ENCODE assay signal across 1 cellular context in genomic region chr2:73984203-73984921, GRCh38.
TF ChIP-seq lines count a peak whose summit lies in the region.

TSS of gene TET3 (plus strand) at chr2:73984910. CDS start at chr2:73986404, 1,494 bp downstream.

TF ChIP-seq in HepG2, 621 proteins besides CTCF, POLR2A, EP300 and RAD21 (continued from another document and continues in another):
- TF ChIP-seq, protein P1, sequence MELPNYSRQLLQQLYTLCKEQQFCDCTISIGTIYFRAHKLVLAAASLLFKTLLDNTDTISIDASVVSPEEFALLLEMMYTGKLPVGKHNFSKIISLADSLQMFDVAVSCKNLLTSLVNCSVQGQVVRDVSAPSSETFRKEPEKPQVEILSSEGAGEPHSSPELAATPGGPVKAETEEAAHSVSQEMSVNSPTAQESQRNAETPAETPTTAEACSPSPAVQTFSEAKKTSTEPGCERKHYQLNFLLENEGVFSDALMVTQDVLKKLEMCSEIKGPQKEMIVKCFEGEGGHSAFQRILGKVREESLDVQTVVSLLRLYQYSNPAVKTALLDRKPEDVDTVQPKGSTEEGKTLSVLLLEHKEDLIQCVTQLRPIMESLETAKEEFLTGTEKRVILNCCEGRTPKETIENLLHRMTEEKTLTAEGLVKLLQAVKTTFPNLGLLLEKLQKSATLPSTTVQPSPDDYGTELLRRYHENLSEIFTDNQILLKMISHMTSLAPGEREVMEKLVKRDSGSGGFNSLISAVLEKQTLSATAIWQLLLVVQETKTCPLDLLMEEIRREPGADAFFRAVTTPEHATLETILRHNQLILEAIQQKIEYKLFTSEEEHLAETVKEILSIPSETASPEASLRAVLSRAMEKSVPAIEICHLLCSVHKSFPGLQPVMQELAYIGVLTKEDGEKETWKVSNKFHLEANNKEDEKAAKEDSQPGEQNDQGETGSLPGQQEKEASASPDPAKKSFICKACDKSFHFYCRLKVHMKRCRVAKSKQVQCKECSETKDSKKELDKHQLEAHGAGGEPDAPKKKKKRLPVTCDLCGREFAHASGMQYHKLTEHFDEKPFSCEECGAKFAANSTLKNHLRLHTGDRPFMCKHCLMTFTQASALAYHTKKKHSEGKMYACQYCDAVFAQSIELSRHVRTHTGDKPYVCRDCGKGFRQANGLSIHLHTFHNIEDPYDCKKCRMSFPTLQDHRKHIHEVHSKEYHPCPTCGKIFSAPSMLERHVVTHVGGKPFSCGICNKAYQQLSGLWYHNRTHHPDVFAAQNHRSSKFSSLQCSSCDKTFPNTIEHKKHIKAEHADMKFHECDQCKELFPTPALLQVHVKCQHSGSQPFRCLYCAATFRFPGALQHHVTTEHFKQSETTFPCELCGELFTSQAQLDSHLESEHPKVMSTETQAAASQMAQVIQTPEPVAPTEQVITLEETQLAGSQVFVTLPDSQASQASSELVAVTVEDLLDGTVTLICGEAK (IDR thresholded peaks at IDR 0.05), result no peak
- TF ChIP-seq, protein P1 (CRISPR knock-in tag; IDR thresholded peaks at IDR 0.05), result no peak; the same call in none of the 2 replicates
- TF ChIP-seq HES4 (CRISPR knock-in tag; IDR thresholded peaks at IDR 0.05; ENCODE audit: borderline replicate concordance), result peak; percentile 28; the same call in 1 of the 2 replicates
- TF ChIP-seq PCBP2 (optimal IDR thresholded peaks at IDR 0.05; ENCODE audit: low read depth, low read length, poor library complexity, severe bottlenecking), result no peak
- peak; percentile 59; the same call in 1 of the 2 replicates for TF ChIP-seq PHF8 (CRISPR knock-in tag; IDR thresholded peaks at IDR 0.05)
- no peak for TF ChIP-seq TCF7L2 (IDR thresholded peaks at IDR 0.05; ENCODE audit: low read depth, low read length)
- TF ChIP-seq RFXAP (CRISPR knock-in tag; IDR thresholded peaks at IDR 0.05; ENCODE audit: borderline replicate concordance), result peak; percentile 58; the same call in 1 of the 2 replicates
- TF ChIP-seq ZC3H13 (CRISPR knock-in tag; IDR thresholded peaks at IDR 0.05), result peak; percentile 76; the same call in 1 of the 2 replicates
- TF ChIP-seq, protein P2, sequence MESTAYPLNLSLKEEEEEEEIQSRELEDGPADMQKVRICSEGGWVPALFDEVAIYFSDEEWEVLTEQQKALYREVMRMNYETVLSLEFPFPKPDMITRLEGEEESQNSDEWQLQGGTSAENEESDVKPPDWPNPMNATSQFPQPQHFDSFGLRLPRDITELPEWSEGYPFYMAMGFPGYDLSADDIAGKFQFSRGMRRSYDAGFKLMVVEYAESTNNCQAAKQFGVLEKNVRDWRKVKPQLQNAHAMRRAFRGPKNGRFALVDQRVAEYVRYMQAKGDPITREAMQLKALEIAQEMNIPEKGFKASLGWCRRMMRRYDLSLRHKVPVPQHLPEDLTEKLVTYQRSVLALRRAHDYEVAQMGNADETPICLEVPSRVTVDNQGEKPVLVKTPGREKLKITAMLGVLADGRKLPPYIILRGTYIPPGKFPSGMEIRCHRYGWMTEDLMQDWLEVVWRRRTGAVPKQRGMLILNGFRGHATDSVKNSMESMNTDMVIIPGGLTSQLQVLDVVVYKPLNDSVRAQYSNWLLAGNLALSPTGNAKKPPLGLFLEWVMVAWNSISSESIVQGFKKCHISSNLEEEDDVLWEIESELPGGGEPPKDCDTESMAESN (CRISPR knock-in tag; conservative IDR thresholded peaks at IDR 0.05), result 0 out of 2 replicates have a peak, but pooled peaks have one; percentile 24
- TF ChIP-seq SMARCE1 (IDR thresholded peaks at IDR 0.05; ENCODE audit: borderline replicate concordance), result no peak
- no peak for TF ChIP-seq ZNF143 (CRISPR knock-in tag; IDR thresholded peaks at IDR 0.05)
- peak; percentile 65; the same call in 1 of the 2 replicates for TF ChIP-seq HOXA5 (CRISPR knock-in tag; IDR thresholded peaks at IDR 0.05)
- TF ChIP-seq ZMAT3 (CRISPR knock-in tag; conservative IDR thresholded peaks at IDR 0.05), result 0 out of 2 replicates have a peak, but pooled peaks have one; percentile 8
- no peak for TF ChIP-seq ZNF331 (CRISPR knock-in tag; IDR thresholded peaks at IDR 0.05)
- peak; percentile 28 for TF ChIP-seq HOXA3 (CRISPR knock-in tag; IDR thresholded peaks at IDR 0.05)
- TF ChIP-seq ZNF720 (CRISPR knock-in tag; IDR thresholded peaks at IDR 0.05), result no peak
- no peak for TF ChIP-seq ZNF337 (CRISPR knock-in tag; IDR thresholded peaks at IDR 0.05; ENCODE audit: borderline replicate concordance, low read depth)
- peak; percentile 10; the same call in 1 of the 2 replicates for TF ChIP-seq ZC3H4 (CRISPR knock-in tag; IDR thresholded peaks at IDR 0.05; ENCODE audit: borderline replicate concordance)
- peak; percentile 27; the same call in 1 of the 2 replicates for TF ChIP-seq GATAD2A (CRISPR knock-in tag; IDR thresholded peaks at IDR 0.05)
- no peak for TF ChIP-seq ATM (IDR thresholded peaks at IDR 0.05; ENCODE audit: borderline replicate concordance)
- TF ChIP-seq, protein P3, sequence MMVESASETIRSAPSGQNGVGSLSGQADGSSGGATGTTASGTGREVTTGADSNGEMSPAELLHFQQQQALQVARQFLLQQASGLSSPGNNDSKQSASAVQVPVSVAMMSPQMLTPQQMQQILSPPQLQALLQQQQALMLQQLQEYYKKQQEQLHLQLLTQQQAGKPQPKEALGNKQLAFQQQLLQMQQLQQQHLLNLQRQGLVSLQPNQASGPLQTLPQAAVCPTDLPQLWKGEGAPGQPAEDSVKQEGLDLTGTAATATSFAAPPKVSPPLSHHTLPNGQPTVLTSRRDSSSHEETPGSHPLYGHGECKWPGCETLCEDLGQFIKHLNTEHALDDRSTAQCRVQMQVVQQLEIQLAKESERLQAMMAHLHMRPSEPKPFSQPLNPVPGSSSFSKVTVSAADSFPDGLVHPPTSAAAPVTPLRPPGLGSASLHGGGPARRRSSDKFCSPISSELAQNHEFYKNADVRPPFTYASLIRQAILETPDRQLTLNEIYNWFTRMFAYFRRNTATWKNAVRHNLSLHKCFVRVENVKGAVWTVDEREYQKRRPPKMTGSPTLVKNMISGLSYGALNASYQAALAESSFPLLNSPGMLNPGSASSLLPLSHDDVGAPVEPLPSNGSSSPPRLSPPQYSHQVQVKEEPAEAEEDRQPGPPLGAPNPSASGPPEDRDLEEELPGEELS (CRISPR knock-in tag; IDR thresholded peaks at IDR 0.05), result peak; percentile 53; the same call in 1 of the 2 replicates
- no peak for TF ChIP-seq PRMT3 (CRISPR knock-in tag; IDR thresholded peaks at IDR 0.05; ENCODE audit: borderline replicate concordance, low read depth)
- no peak for TF ChIP-seq PPARG (CRISPR knock-in tag; conservative IDR thresholded peaks at IDR 0.05)
- no peak for TF ChIP-seq ZSCAN29 (CRISPR knock-in tag; conservative IDR thresholded peaks at IDR 0.05)
- no peak for TF ChIP-seq SMARCC2 (IDR thresholded peaks at IDR 0.05)
- TF ChIP-seq NR3C1 (CRISPR knock-in tag; IDR thresholded peaks at IDR 0.05), result no peak
- TF ChIP-seq, protein P4, sequence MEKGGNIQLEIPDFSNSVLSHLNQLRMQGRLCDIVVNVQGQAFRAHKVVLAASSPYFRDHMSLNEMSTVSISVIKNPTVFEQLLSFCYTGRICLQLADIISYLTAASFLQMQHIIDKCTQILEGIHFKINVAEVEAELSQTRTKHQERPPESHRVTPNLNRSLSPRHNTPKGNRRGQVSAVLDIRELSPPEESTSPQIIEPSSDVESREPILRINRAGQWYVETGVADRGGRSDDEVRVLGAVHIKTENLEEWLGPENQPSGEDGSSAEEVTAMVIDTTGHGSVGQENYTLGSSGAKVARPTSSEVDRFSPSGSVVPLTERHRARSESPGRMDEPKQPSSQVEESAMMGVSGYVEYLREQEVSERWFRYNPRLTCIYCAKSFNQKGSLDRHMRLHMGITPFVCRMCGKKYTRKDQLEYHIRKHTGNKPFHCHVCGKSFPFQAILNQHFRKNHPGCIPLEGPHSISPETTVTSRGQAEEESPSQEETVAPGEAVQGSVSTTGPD (CRISPR knock-in tag; IDR thresholded peaks at IDR 0.05), result no peak
- TF ChIP-seq ATF7-NPFF (CRISPR knock-in tag; IDR thresholded peaks at IDR 0.05; ENCODE audit: low read depth), result peak; percentile 92
- TF ChIP-seq ZNF264 (CRISPR knock-in tag; IDR thresholded peaks at IDR 0.05), result peak; percentile 76; the same call in 1 of the 2 replicates
- 0 out of 2 replicates have a peak, but pooled peaks have one; percentile 14 for TF ChIP-seq ZNF501 (CRISPR knock-in tag; IDR thresholded peaks at IDR 0.05)
- TF ChIP-seq NFATC3 (CRISPR knock-in tag; IDR thresholded peaks at IDR 0.05), result no peak
- no peak for TF ChIP-seq ATF7 (IDR thresholded peaks at IDR 0.05)
- TF ChIP-seq ATF7 (CRISPR knock-in tag; IDR thresholded peaks at IDR 0.05), result 0 out of 2 replicates have a peak, but pooled peaks have one; percentile 21
- 0 out of 2 replicates have a peak, but pooled peaks have one; percentile 4 for TF ChIP-seq IRF2 (CRISPR knock-in tag; IDR thresholded peaks at IDR 0.05)
- no peak for TF ChIP-seq GMEB2 (CRISPR knock-in tag; IDR thresholded peaks at IDR 0.05; ENCODE audit: low read depth)
- TF ChIP-seq ARID4A (CRISPR knock-in tag; IDR thresholded peaks at IDR 0.05; ENCODE audit: borderline replicate concordance), result peak; percentile 62; the same call in 1 of the 2 replicates
- TF ChIP-seq SNAPC2 (CRISPR knock-in tag; IDR thresholded peaks at IDR 0.05), result 0 out of 2 replicates have a peak, but pooled peaks have one; percentile 34
- peak; percentile 75; the same call in 1 of the 2 replicates for TF ChIP-seq ZNF678 (CRISPR knock-in tag; IDR thresholded peaks at IDR 0.05)
- peak; percentile 90 for TF ChIP-seq ZFY (CRISPR knock-in tag; IDR thresholded peaks at IDR 0.05)
- TF ChIP-seq TP53 (CRISPR knock-in tag; conservative IDR thresholded peaks at IDR 0.05), result no peak
- TF ChIP-seq ZNF350 (CRISPR knock-in tag; IDR thresholded peaks at IDR 0.05; ENCODE audit: borderline replicate concordance, low read depth), result peak; percentile 44; the same call in 1 of the 2 replicates
- peak; percentile 26 for TF ChIP-seq IKZF4 (CRISPR knock-in tag; IDR thresholded peaks at IDR 0.05; ENCODE audit: borderline replicate concordance, low read depth, not compliant biosample characterization)
- TF ChIP-seq ZMYM4 (CRISPR knock-in tag; IDR thresholded peaks at IDR 0.05), result peak; percentile 22; the same call in 1 of the 2 replicates
- no peak for TF ChIP-seq HHEX (CRISPR knock-in tag; IDR thresholded peaks at IDR 0.05)
- no peak for TF ChIP-seq ZNF17 (CRISPR knock-in tag; IDR thresholded peaks at IDR 0.05)
